Comparison of ENCODE assay signal across 7 cellular contexts in the genomic region with DNA sequence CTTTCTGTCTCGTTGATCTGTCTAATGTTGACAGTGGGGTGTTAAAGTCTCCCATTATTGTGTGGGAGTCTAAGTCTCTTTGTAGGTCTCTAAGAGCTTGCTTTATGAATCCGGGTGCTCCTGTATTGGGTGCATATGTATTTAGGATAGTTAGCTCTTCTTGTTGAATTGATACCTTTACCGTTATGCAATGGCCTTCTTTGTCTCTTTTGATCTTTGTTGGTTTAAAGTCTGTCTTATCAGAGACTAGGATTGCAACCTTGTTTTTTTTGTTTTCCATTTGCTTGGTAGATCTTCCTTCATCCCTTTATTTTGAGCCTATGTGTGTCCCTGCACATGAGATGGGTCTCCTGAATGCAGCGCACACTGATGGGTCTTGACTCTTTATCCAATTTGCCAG. TPM values are rescaled to one million over a fixed set of nuclear protein-coding genes. Genes with fewer than 3 reads are reported as not detected.
DNase-seq lines count a peak whose midpoint lies in the region; ATAC-seq and TF ChIP-seq lines count a peak whose summit lies in the region.
"Not testable (repeated sequence)": the region's sequence is repeated elsewhere in the genome, so short reads cannot be mapped to it uniquely, and the experiment has no call there.

No MANE protein-coding gene starts in this region.

- not testable (repeated sequence) for H3K27ac ChIP-seq in CD4-positive, alpha-beta T cell (ENCODE audit: low read depth, low read length)

- TF ChIP-seq CTCF in CD4-positive, alpha-beta T cell (IDR thresholded peaks at IDR 0.05) = not testable (repeated sequence)

- CTCF ChIA-PET in CD4-positive, alpha-beta T cell (lab: Charles Lee) = not testable (repeated sequence)
- CTCF ChIA-PET in activated CD4-positive, alpha-beta memory T cell treated with anti-CD3 and anti-CD28 coated beads, Interleukin-2, amount 10 ng/mL, durations not matched to agents 7 days and 5 days (lab: Charles Lee) = interaction anchor here (4.2 kb wide), 1 partner anchor 14 kb away, joined by 27 read pairs; no protein-coding TSS in a partner anchor

- H3K27me3 Mint-ChIP-seq in CD4-positive, alpha-beta T cell; T-helper 17 cell; activated CD4-positive, alpha-beta memory T cell treated with anti-CD3 and anti-CD28 coated beads, Interleukin-2, amount 10 ng/mL, durations not matched to agents 7 days and 5 days; activated T-cell treated with anti-CD3 and anti-CD28 coated beads, Interleukin-2, amount 50 U/mL, for 72 hours (ENCODE audit: low read depth); activated naive CD4-positive, alpha-beta T cell treated with anti-CD3 and anti-CD28 coated beads, Interleukin-2, amount 50 U/mL, for 24 hours; effector memory CD8-positive, alpha-beta T cell; natural killer cell treated with Interleukin-12 subunit alpha and Interleukin-12 subunit beta and Interleukin-15 and Interleukin-18, amount 100 ng/mL, for 72 hours: not testable (repeated sequence)

- H3K9me3 ChIP-seq in CD4-positive, alpha-beta T cell (ENCODE audit: control insufficient read depth, low read length) = peaks cover 23% of the 10 kb centered on the region
- H3K9me3 ChIP-seq in T-helper 17 cell (ENCODE audit: control insufficient read depth, low read length, poor library complexity, severe bottlenecking) = not testable (repeated sequence)

- H3K27me3 ChIP-seq in CD4-positive, alpha-beta T cell (ENCODE audit: control insufficient read depth, insufficient read depth, low read length) = not testable (repeated sequence)

- H3K27ac Mint-ChIP-seq in CD4-positive, alpha-beta T cell = peak overlapping the region; percentile 96
- peak overlapping the region; percentile 93 for H3K27ac Mint-ChIP-seq in T-helper 17 cell
- peak overlapping the region; percentile 72 for H3K27ac Mint-ChIP-seq in activated CD4-positive, alpha-beta memory T cell treated with anti-CD3 and anti-CD28 coated beads, Interleukin-2, amount 10 ng/mL, durations not matched to agents 7 days and 5 days
- peak overlapping the region; percentile 96 for H3K27ac Mint-ChIP-seq in activated T-cell treated with anti-CD3 and anti-CD28 coated beads, Interleukin-2, amount 50 U/mL, for 72 hours
- H3K27ac Mint-ChIP-seq in activated naive CD4-positive, alpha-beta T cell treated with anti-CD3 and anti-CD28 coated beads, Interleukin-2, amount 50 U/mL, for 24 hours = peak overlapping the region; percentile 86
- H3K27ac Mint-ChIP-seq in effector memory CD8-positive, alpha-beta T cell = peak overlapping the region; percentile 89 to 92
- H3K27ac Mint-ChIP-seq in natural killer cell treated with Interleukin-12 subunit alpha and Interleukin-12 subunit beta and Interleukin-15 and Interleukin-18, amount 100 ng/mL, for 72 hours = peak overlapping the region; percentile 20 to 24

- peaks cover 81% of the 10 kb centered on the region for H3K36me3 Mint-ChIP-seq in CD4-positive, alpha-beta T cell (ENCODE audit: low read depth)
- H3K36me3 Mint-ChIP-seq in T-helper 17 cell (ENCODE audit: low read depth) = not testable (repeated sequence)
- peaks cover 81% of the 10 kb centered on the region for H3K36me3 Mint-ChIP-seq in activated CD4-positive, alpha-beta memory T cell treated with anti-CD3 and anti-CD28 coated beads, Interleukin-2, amount 10 ng/mL, durations not matched to agents 7 days and 5 days (ENCODE audit: low read depth)
- peaks cover 42 to 59% of the 10 kb centered on the region in 2 donors for H3K36me3 Mint-ChIP-seq in activated T-cell treated with anti-CD3 and anti-CD28 coated beads, Interleukin-2, amount 50 U/mL, for 72 hours (ENCODE audit: insufficient read depth in 2 of 2)
- H3K36me3 Mint-ChIP-seq in activated naive CD4-positive, alpha-beta T cell treated with anti-CD3 and anti-CD28 coated beads, Interleukin-2, amount 50 U/mL, for 24 hours = peaks cover 40% of the 10 kb centered on the region
- H3K36me3 Mint-ChIP-seq in effector memory CD8-positive, alpha-beta T cell (ENCODE audit: insufficient read depth) = peaks cover 19% of the 10 kb centered on the region
- peaks cover 41% of the 10 kb centered on the region for H3K36me3 Mint-ChIP-seq in natural killer cell treated with Interleukin-12 subunit alpha and Interleukin-12 subunit beta and Interleukin-15 and Interleukin-18, amount 100 ng/mL, for 72 hours

- not testable (repeated sequence) for DNase-seq in CD4-positive, alpha-beta T cell; T-helper 17 cell; activated CD4-positive, alpha-beta memory T cell treated with anti-CD3 and anti-CD28 coated beads, Interleukin-2, amount 10 ng/mL, durations not matched to agents 7 days and 5 days; activated T-cell treated with anti-CD3 and anti-CD28 coated beads, Interleukin-2, amount 50 U/mL, for 72 hours; effector memory CD8-positive, alpha-beta T cell; natural killer cell treated with Interleukin-12 subunit alpha and Interleukin-12 subunit beta and Interleukin-15 and Interleukin-18, amount 100 ng/mL, for 72 hours (ENCODE audit: low spot score)

- peaks cover 89% of the 10 kb centered on the region for H3K4me1 Mint-ChIP-seq in CD4-positive, alpha-beta T cell (ENCODE audit: low read depth)
- H3K4me1 Mint-ChIP-seq in T-helper 17 cell = peaks cover 36% of the 10 kb centered on the region
- H3K4me1 Mint-ChIP-seq in activated CD4-positive, alpha-beta memory T cell treated with anti-CD3 and anti-CD28 coated beads, Interleukin-2, amount 10 ng/mL, durations not matched to agents 7 days and 5 days = peaks cover 76% of the 10 kb centered on the region
- peaks cover 61% of the 10 kb centered on the region for H3K4me1 Mint-ChIP-seq in activated T-cell treated with anti-CD3 and anti-CD28 coated beads, Interleukin-2, amount 50 U/mL, for 72 hours (ENCODE audit: low read depth)
- H3K4me1 Mint-ChIP-seq in activated naive CD4-positive, alpha-beta T cell treated with anti-CD3 and anti-CD28 coated beads, Interleukin-2, amount 50 U/mL, for 24 hours = peaks cover 88% of the 10 kb centered on the region
- H3K4me1 Mint-ChIP-seq in effector memory CD8-positive, alpha-beta T cell (ENCODE audit: low read depth in 2 of 2) = peaks cover 71 to 74% of the 10 kb centered on the region in 2 donors
- H3K4me1 Mint-ChIP-seq in natural killer cell treated with Interleukin-12 subunit alpha and Interleukin-12 subunit beta and Interleukin-15 and Interleukin-18, amount 100 ng/mL, for 72 hours (ENCODE audit: low read depth in 2 of 2) = peaks cover 69 to 89% of the 10 kb centered on the region in 2 donors

- not testable (repeated sequence) for ATAC-seq in CD4-positive, alpha-beta T cell (ENCODE audit: poor library complexity); T-helper 17 cell; activated T-cell treated with anti-CD3 and anti-CD28 coated beads, Interleukin-2, amount 50 U/mL, for 72 hours (replicated peaks in 1 of 2); effector memory CD8-positive, alpha-beta T cell (replicated peaks); natural killer cell treated with Interleukin-12 subunit alpha and Interleukin-12 subunit beta and Interleukin-15 and Interleukin-18, amount 100 ng/mL, for 72 hours

- H3K4me3 Mint-ChIP-seq in CD4-positive, alpha-beta T cell = peak overlapping the region; percentile 67
- peak overlapping the region; percentile 46 for H3K4me3 Mint-ChIP-seq in T-helper 17 cell
- not testable (repeated sequence) for H3K4me3 Mint-ChIP-seq in activated CD4-positive, alpha-beta memory T cell treated with anti-CD3 and anti-CD28 coated beads, Interleukin-2, amount 10 ng/mL, durations not matched to agents 7 days and 5 days; activated naive CD4-positive, alpha-beta T cell treated with anti-CD3 and anti-CD28 coated beads, Interleukin-2, amount 50 U/mL, for 24 hours
- peak overlapping the region; percentile 21 to 87 for H3K4me3 Mint-ChIP-seq in activated T-cell treated with anti-CD3 and anti-CD28 coated beads, Interleukin-2, amount 50 U/mL, for 72 hours
- peak overlapping the region; percentile 66 to 77 for H3K4me3 Mint-ChIP-seq in effector memory CD8-positive, alpha-beta T cell
- H3K4me3 Mint-ChIP-seq in natural killer cell treated with Interleukin-12 subunit alpha and Interleukin-12 subunit beta and Interleukin-15 and Interleukin-18, amount 100 ng/mL, for 72 hours = peak overlapping the region; percentile 25

- POLR2A ChIA-PET in CD4-positive, alpha-beta T cell (lab: Charles Lee) = not testable (repeated sequence)
- POLR2A ChIA-PET in activated CD4-positive, alpha-beta memory T cell treated with anti-CD3 and anti-CD28 coated beads, Interleukin-2, amount 10 ng/mL, durations not matched to agents 7 days and 5 days (lab: Charles Lee) = interaction anchor here (1.2 kb wide), 1 partner anchor 52 kb away, joined by 3 read pairs; no protein-coding TSS in a partner anchor

- H3K9me3 Mint-ChIP-seq in CD4-positive, alpha-beta T cell = peaks cover 24% of the 10 kb centered on the region
- peaks cover 42% of the 10 kb centered on the region for H3K9me3 Mint-ChIP-seq in activated CD4-positive, alpha-beta memory T cell treated with anti-CD3 and anti-CD28 coated beads, Interleukin-2, amount 10 ng/mL, durations not matched to agents 7 days and 5 days
- peaks cover 17 to 25% of the 10 kb centered on the region in 2 donors for H3K9me3 Mint-ChIP-seq in activated T-cell treated with anti-CD3 and anti-CD28 coated beads, Interleukin-2, amount 50 U/mL, for 72 hours
- not testable (repeated sequence) for H3K9me3 Mint-ChIP-seq in activated naive CD4-positive, alpha-beta T cell treated with anti-CD3 and anti-CD28 coated beads, Interleukin-2, amount 50 U/mL, for 24 hours
- peaks cover 5 to 26% of the 10 kb centered on the region in 2 donors for H3K9me3 Mint-ChIP-seq in effector memory CD8-positive, alpha-beta T cell
- H3K9me3 Mint-ChIP-seq in natural killer cell treated with Interleukin-12 subunit alpha and Interleukin-12 subunit beta and Interleukin-15 and Interleukin-18, amount 100 ng/mL, for 72 hours = peaks cover 11% of the 10 kb centered on the region

- intact Hi-C loops in CD4-positive, alpha-beta T cell (cut with DNase I, micrococcal nuclease) = loop anchor here in 1 of 2 experiments (2.0 kb wide), 1 partner anchor 33 kb away; a partner anchor contains a TSS

RNA-seq across cellular contexts. Expression of a gene that starts 32.4 kb away (rescaled TPM):
- total RNA-seq in CD4-positive, alpha-beta T cell = 10 to 100 TPM; 87.1 to 87.6 TPM
- total RNA-seq in T-helper 17 cell = 100 to 1,000 TPM; 140 to 153 TPM
- 10 to 100 TPM; 56.9 to 60.4 TPM for total RNA-seq in activated CD4-positive, alpha-beta memory T cell treated with anti-CD3 and anti-CD28 coated beads, Interleukin-2, amount 10 ng/mL, durations not matched to agents 7 days and 5 days
- 10 to 100 TPM; 83.3 to 85.8 TPM for total RNA-seq in activated T-cell treated with anti-CD3 and anti-CD28 coated beads, Interleukin-2, amount 50 U/mL, for 72 hours
- total RNA-seq in natural killer cell treated with Interleukin-12 subunit alpha and Interleukin-12 subunit beta and Interleukin-15 and Interleukin-18, amount 100 ng/mL, for 72 hours = 100 to 1,000 TPM in 1 of 2 donors, 10 to 100 TPM in 1; 81.7 to 156 TPM

Comparison
In these comparisons a context has a peak if more than half of its experiments do, and no peak if none do; other contexts are left out.
1. H3K27ac Mint-ChIP-seq: peak in every context shown above with its lines; median percentile 96 in CD4-positive, alpha-beta T cell; 96 in activated T-cell treated with anti-CD3 and anti-CD28 coated beads, Interleukin-2, amount 50 U/mL, for 72 hours; 93 in T-helper 17 cell; 90 in effector memory CD8-positive, alpha-beta T cell; 86 in activated naive CD4-positive, alpha-beta T cell treated with anti-CD3 and anti-CD28 coated beads, Interleukin-2, amount 50 U/mL, for 24 hours; 72 in activated CD4-positive, alpha-beta memory T cell treated with anti-CD3 and anti-CD28 coated beads, Interleukin-2, amount 10 ng/mL, durations not matched to agents 7 days and 5 days; 22 in natural killer cell treated with Interleukin-12 subunit alpha and Interleukin-12 subunit beta and Interleukin-15 and Interleukin-18, amount 100 ng/mL, for 72 hours.